In the genomic region with DNA sequence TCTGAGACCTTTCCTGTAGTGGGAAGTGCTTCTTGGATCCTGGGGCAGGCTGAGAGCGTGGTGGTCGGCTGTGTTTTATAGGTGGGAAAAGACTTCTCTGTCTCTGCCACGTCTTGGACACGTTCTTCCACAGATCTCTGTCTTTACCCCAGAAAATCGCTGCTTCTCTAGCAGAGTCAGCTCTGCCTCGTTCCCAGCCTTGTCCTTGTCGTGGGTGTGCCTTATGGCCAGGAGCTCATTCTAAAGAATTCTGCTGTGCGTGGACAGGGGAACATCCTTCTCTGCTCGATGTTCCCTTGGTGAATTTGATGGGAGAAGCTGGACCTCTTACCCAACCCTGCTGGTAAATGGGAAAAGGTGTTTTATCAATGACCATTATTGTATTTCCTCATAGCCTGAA, we compare ENCODE assay signal across 34 cellular contexts.
"Had no signal": no experiment of that assay in that cellular context is flagged by ENCODE, and none has a peak within 500 bp of the region (broad histone marks: within the 10 kb centered on the region; RNA-seq: fewer than 3 reads in every experiment).

No MANE protein-coding gene starts in this region.

- H3K4me2 ChIP-seq: KMS-11 had no signal

- H3K9ac ChIP-seq: KMS-11 had no signal

- DNase-seq: Karpas-422, Kasumi-1, MG63, MM.1S, MV-4-11, NCI-H1048, NCI-H1092, NCI-H1092 treated with DMSO at 0.1 percent for 48 hours, NCI-H1105, NCI-H1105 treated with DMSO at 0.1 percent for 48 hours, NCI-H1417, NCI-H1417 treated with DMSO at 0.1 percent for 48 hours, NCI-H1436, NCI-H1436 treated with DMSO at 0.1 percent for 48 hours, NCI-H146, NCI-H1694, NCI-H1694 treated with DMSO at 0.1 percent for 48 hours, NCI-H187, NCI-H187 treated with DMSO at 0.1 percent for 48 hours, NCI-H1930, NCI-H2029, NCI-H2029 treated with DMSO at 0.1 percent for 48 hours, NCI-H2081, NCI-H2081 treated with DMSO at 0.1 percent for 48 hours, NCI-H2107, NCI-H2171, NCI-H2171 treated with DMSO at 0.1 percent for 48 hours, NCI-H2227 treated with DMSO at 0.1 percent for 48 hours, NCI-H226, NCI-H345, NCI-H446, NCI-H446 treated with DMSO at 0.1 percent for 48 hours, NCI-H510A had no signal

- H3K27ac ChIP-seq: KMS-11 had no signal

- H3K27me3 ChIP-seq: MG63 had no signal

- H3K4me3 ChIP-seq: MG63 had no signal

- H3K36me3 ChIP-seq: MG63 had no signal
